In genomic region chr15:60590935-60591490, GRCh38 we compare ENCODE assay signal across 8 cellular contexts.
DNase-seq lines count a peak whose midpoint lies in the region; ATAC-seq, FAIRE-seq and TF ChIP-seq lines count a peak whose summit lies in the region.

No MANE protein-coding gene starts in this region.

- H3K4me3 ChIP-seq in GM12875 (ENCODE audit: low read depth, low read length) = peak overlapping the region; percentile 40
- peak overlapping the region; percentile 53 to 60 for H3K4me3 ChIP-seq in foreskin fibroblast (ENCODE audit: low read depth in 1 of 2, low read length in 2 of 2)
- peak overlapping the region; percentile 74 for H3K4me3 ChIP-seq in neural cell (ENCODE audit: low read length)

- DNase-seq in NCI-H2227 treated with DMSO at 0.1 percent for 48 hours (lab: John Stamatoyannopoulos, UW) = peak; percentile 18
- peak; percentile 28 to 73 for DNase-seq in foreskin fibroblast
- DNase-seq in urothelium cell line (ENCODE audit: low spot score) = peak; percentile 56
- DNase-seq in midbrain (lab: John Stamatoyannopoulos, UW) = no peak

- H3K79me2 ChIP-seq in neural cell (replicated peaks; ENCODE audit: insufficient read depth, low read length) = no peaks in the 10 kb centered on the region

- H3K27me3 Mint-ChIP-seq in activated T-helper 17 cell treated with anti-CD3 and anti-CD28 coated beads, Interleukin-2, amount 50 U/mL, for 72 hours = no peaks in the 10 kb centered on the region

- peaks cover 65% of the 10 kb centered on the region for H3K36me3 Mint-ChIP-seq in activated T-helper 17 cell treated with anti-CD3 and anti-CD28 coated beads, Interleukin-2, amount 50 U/mL, for 72 hours (ENCODE audit: low read depth)

- no peak overlapping the region for H3K4me2 ChIP-seq in neural cell (ENCODE audit: low read length)

- no peaks in the 10 kb centered on the region for H3K9me3 Mint-ChIP-seq in activated T-helper 17 cell treated with anti-CD3 and anti-CD28 coated beads, Interleukin-2, amount 50 U/mL, for 72 hours

- H4K20me1 ChIP-seq in neural cell (ENCODE audit: insufficient read depth) = no peaks in the 10 kb centered on the region

- TF ChIP-seq EP300 in neural cell (conservative IDR thresholded peaks at IDR 0.05; ENCODE audit: poor library complexity, severe bottlenecking) = no peak

- H3K27me3 ChIP-seq in neural cell (ENCODE audit: insufficient read depth, low read depth, low read length) = peaks cover 58% of the 10 kb centered on the region

- peaks cover 36% of the 10 kb centered on the region for H3K4me1 Mint-ChIP-seq in activated T-helper 17 cell treated with anti-CD3 and anti-CD28 coated beads, Interleukin-2, amount 50 U/mL, for 72 hours

- H3K4me3 Mint-ChIP-seq in activated T-helper 17 cell treated with anti-CD3 and anti-CD28 coated beads, Interleukin-2, amount 50 U/mL, for 72 hours = peak overlapping the region; percentile 90

- FAIRE-seq in urothelium cell line (lab: Jason Lieb, UNC) = no peak

- H3K36me3 ChIP-seq in neural cell (ENCODE audit: insufficient read depth, low read length) = no peaks in the 10 kb centered on the region

- no peak overlapping the region for H3K9ac ChIP-seq in neural cell (ENCODE audit: low read length)

- ATAC-seq in activated T-helper 17 cell treated with anti-CD3 and anti-CD28 coated beads, Interleukin-2, amount 50 U/mL, for 72 hours (replicated peaks) = peak; percentile 0
- no peak for ATAC-seq in GM19023 (IDR thresholded peaks at IDR 0.05; ENCODE audit: unreplicated experiment)

- H3K9me3 ChIP-seq in neural cell (ENCODE audit: low read length) = no peaks in the 10 kb centered on the region

- H3K27ac Mint-ChIP-seq in activated T-helper 17 cell treated with anti-CD3 and anti-CD28 coated beads, Interleukin-2, amount 50 U/mL, for 72 hours = peak overlapping the region; percentile 92

- no peaks in the 10 kb centered on the region for H3K9me2 ChIP-seq in neural cell (ENCODE audit: insufficient read depth, low read length)

- H3F3A ChIP-seq in neural cell (ENCODE audit: insufficient read depth, low read length, poor library complexity, severe bottlenecking) = no peaks in the 10 kb centered on the region

- H2AFZ ChIP-seq in neural cell (ENCODE audit: low read depth, low read length) = no peak overlapping the region

- TF ChIP-seq CTCF in GM12875 (IDR thresholded peaks at IDR 0.05; ENCODE audit: borderline replicate concordance, insufficient read depth, low read depth, low read length) = no peak
- TF ChIP-seq CTCF in foreskin fibroblast (IDR thresholded peaks at IDR 0.05; ENCODE audit: low read depth, low read length) = no peak
- TF ChIP-seq CTCF in neural cell (IDR thresholded peaks at IDR 0.05; ENCODE audit: poor library complexity, severe bottlenecking) = no peak

- no peak overlapping the region for H3K27ac ChIP-seq in neural cell (ENCODE audit: low read length)

- TF ChIP-seq RAD21 in neural cell (conservative IDR thresholded peaks at IDR 0.05) = no peak

TF ChIP-seq in neural cell, 6 proteins besides CTCF, POLR2A, EP300 and RAD21:
- TF ChIP-seq EZH2 (IDR thresholded peaks at IDR 0.05; ENCODE audit: borderline replicate concordance, insufficient read depth, low read length, poor library complexity, severe bottlenecking) (peak; percentile 16), POLR2AphosphoS5 (IDR thresholded peaks at IDR 0.05) (no peak), REST (IDR thresholded peaks at IDR 0.05; ENCODE audit: borderline replicate concordance) (no peak), MXI1 (conservative IDR thresholded peaks at IDR 0.05; ENCODE audit: poor library complexity, severe bottlenecking) (no peak)
